ENCODE assay signal across 1 cellular context in the genomic region with DNA sequence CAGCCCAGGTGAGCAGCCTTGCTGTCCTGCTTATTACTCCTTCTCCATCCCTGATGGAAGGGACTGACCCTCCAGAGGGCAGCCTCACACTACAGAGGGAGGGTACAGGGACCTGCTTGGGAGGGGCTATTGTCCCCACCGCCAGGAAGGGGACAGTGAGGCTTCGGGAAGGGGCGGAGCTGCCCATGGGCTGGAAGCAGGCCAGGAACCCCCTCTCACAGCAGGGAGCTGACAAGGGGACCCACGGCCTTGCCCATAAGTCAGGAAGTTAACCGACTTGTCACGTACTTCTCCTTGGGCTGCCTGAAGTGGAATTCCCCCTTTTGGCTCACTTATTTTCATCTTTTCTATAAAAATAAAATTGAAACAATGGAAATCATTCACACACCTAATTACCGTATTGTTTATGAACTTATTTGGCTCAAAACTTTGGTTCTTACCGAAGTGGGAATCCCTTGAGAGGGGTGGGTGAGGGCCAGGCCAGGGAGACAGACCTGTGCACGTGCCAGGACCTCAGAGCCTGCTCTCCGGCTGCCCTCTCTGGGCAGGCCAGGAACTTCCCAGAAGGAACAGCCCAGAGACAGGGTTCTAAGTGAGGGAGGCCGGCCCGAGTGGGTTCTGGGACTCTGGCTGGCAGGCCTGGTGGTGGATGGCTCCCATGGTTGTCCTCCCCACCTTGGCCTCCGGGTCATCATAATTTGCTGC.
TF ChIP-seq lines count a peak whose summit lies in the region.

No MANE protein-coding gene starts in this region.

TF ChIP-seq in GM12878, 131 proteins besides CTCF, POLR2A, EP300 and RAD21 (continues in another document):
- TF ChIP-seq NR2F1 (conservative IDR thresholded peaks at IDR 0.05), result peak; percentile 86
- TF ChIP-seq TCF3 (IDR thresholded peaks at IDR 0.05; ENCODE audit: borderline replicate concordance, insufficient read depth, low read depth, low read length), result no peak
- no peak for TF ChIP-seq HCFC1 (IDR thresholded peaks at IDR 0.05; ENCODE audit: low read length)
- TF ChIP-seq YY1 (IDR thresholded peaks at IDR 0.05; ENCODE audit: low read depth, low read length), result 0 out of 2 replicates have a peak, but pooled peaks have one; percentile 26
- TF ChIP-seq MEF2A (IDR thresholded peaks at IDR 0.05; ENCODE audit: insufficient read depth, low read depth, low read length), result no peak
- TF ChIP-seq, protein P1, sequence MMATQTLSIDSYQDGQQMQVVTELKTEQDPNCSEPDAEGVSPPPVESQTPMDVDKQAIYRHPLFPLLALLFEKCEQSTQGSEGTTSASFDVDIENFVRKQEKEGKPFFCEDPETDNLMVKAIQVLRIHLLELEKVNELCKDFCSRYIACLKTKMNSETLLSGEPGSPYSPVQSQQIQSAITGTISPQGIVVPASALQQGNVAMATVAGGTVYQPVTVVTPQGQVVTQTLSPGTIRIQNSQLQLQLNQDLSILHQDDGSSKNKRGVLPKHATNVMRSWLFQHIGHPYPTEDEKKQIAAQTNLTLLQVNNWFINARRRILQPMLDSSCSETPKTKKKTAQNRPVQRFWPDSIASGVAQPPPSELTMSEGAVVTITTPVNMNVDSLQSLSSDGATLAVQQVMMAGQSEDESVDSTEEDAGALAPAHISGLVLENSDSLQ (IDR thresholded peaks at IDR 0.05), result no peak; the same call in 1 of the 2 replicates
- TF ChIP-seq, protein P2, sequence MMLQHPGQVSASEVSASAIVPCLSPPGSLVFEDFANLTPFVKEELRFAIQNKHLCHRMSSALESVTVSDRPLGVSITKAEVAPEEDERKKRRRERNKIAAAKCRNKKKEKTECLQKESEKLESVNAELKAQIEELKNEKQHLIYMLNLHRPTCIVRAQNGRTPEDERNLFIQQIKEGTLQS (IDR thresholded peaks at IDR 0.05; ENCODE audit: borderline replicate concordance, extremely low read depth, low read depth, low read length), result no peak
- TF ChIP-seq YBX1 (IDR thresholded peaks at IDR 0.05), result no peak
- TF ChIP-seq SIN3A (IDR thresholded peaks at IDR 0.05; ENCODE audit: low read depth, low read length), result no peak
- no peak for TF ChIP-seq JUND (IDR thresholded peaks at IDR 0.05; ENCODE audit: low read depth, low read length)
- TF ChIP-seq CHD1 (IDR thresholded peaks at IDR 0.05; ENCODE audit: low read depth, low read length), result no peak
- no peak for TF ChIP-seq TCF7 (IDR thresholded peaks at IDR 0.05; ENCODE audit: borderline replicate concordance)
- TF ChIP-seq, protein P3, sequence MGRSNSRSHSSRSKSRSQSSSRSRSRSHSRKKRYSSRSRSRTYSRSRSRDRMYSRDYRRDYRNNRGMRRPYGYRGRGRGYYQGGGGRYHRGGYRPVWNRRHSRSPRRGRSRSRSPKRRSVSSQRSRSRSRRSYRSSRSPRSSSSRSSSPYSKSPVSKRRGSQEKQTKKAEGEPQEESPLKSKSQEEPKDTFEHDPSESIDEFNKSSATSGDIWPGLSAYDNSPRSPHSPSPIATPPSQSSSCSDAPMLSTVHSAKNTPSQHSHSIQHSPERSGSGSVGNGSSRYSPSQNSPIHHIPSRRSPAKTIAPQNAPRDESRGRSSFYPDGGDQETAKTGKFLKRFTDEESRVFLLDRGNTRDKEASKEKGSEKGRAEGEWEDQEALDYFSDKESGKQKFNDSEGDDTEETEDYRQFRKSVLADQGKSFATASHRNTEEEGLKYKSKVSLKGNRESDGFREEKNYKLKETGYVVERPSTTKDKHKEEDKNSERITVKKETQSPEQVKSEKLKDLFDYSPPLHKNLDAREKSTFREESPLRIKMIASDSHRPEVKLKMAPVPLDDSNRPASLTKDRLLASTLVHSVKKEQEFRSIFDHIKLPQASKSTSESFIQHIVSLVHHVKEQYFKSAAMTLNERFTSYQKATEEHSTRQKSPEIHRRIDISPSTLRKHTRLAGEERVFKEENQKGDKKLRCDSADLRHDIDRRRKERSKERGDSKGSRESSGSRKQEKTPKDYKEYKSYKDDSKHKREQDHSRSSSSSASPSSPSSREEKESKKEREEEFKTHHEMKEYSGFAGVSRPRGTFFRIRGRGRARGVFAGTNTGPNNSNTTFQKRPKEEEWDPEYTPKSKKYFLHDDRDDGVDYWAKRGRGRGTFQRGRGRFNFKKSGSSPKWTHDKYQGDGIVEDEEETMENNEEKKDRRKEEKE (IDR thresholded peaks at IDR 0.05), result no peak
- TF ChIP-seq MYB (IDR thresholded peaks at IDR 0.05; ENCODE audit: borderline replicate concordance, low read depth, low read length), result no peak
- TF ChIP-seq, protein P4, sequence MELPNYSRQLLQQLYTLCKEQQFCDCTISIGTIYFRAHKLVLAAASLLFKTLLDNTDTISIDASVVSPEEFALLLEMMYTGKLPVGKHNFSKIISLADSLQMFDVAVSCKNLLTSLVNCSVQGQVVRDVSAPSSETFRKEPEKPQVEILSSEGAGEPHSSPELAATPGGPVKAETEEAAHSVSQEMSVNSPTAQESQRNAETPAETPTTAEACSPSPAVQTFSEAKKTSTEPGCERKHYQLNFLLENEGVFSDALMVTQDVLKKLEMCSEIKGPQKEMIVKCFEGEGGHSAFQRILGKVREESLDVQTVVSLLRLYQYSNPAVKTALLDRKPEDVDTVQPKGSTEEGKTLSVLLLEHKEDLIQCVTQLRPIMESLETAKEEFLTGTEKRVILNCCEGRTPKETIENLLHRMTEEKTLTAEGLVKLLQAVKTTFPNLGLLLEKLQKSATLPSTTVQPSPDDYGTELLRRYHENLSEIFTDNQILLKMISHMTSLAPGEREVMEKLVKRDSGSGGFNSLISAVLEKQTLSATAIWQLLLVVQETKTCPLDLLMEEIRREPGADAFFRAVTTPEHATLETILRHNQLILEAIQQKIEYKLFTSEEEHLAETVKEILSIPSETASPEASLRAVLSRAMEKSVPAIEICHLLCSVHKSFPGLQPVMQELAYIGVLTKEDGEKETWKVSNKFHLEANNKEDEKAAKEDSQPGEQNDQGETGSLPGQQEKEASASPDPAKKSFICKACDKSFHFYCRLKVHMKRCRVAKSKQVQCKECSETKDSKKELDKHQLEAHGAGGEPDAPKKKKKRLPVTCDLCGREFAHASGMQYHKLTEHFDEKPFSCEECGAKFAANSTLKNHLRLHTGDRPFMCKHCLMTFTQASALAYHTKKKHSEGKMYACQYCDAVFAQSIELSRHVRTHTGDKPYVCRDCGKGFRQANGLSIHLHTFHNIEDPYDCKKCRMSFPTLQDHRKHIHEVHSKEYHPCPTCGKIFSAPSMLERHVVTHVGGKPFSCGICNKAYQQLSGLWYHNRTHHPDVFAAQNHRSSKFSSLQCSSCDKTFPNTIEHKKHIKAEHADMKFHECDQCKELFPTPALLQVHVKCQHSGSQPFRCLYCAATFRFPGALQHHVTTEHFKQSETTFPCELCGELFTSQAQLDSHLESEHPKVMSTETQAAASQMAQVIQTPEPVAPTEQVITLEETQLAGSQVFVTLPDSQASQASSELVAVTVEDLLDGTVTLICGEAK (IDR thresholded peaks at IDR 0.05; ENCODE audit: borderline replicate concordance), result no peak
- TF ChIP-seq SMARCA5 (IDR thresholded peaks at IDR 0.05), result peak; percentile 87
- TF ChIP-seq RELA (IDR thresholded peaks at IDR 0.05; ENCODE audit: borderline replicate concordance, partially characterized antibody), result peak; percentile 36
- TF ChIP-seq BCL11A (IDR thresholded peaks at IDR 0.05; ENCODE audit: low read depth, low read length), result no peak
- TF ChIP-seq MEF2B (IDR thresholded peaks at IDR 0.05; ENCODE audit: partially characterized antibody, poor library complexity, severe bottlenecking), result peak; percentile 72
- TF ChIP-seq, protein P5, sequence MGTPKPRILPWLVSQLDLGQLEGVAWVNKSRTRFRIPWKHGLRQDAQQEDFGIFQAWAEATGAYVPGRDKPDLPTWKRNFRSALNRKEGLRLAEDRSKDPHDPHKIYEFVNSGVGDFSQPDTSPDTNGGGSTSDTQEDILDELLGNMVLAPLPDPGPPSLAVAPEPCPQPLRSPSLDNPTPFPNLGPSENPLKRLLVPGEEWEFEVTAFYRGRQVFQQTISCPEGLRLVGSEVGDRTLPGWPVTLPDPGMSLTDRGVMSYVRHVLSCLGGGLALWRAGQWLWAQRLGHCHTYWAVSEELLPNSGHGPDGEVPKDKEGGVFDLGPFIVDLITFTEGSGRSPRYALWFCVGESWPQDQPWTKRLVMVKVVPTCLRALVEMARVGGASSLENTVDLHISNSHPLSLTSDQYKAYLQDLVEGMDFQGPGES (IDR thresholded peaks at IDR 0.05), result no peak
- TF ChIP-seq IKZF1 (conservative IDR thresholded peaks at IDR 0.05), result peak; percentile 79
- TF ChIP-seq HDGF (IDR thresholded peaks at IDR 0.05), result no peak
- TF ChIP-seq TCF12 (IDR thresholded peaks at IDR 0.05; ENCODE audit: low read depth, low read length), result no peak
- TF ChIP-seq, protein P6, sequence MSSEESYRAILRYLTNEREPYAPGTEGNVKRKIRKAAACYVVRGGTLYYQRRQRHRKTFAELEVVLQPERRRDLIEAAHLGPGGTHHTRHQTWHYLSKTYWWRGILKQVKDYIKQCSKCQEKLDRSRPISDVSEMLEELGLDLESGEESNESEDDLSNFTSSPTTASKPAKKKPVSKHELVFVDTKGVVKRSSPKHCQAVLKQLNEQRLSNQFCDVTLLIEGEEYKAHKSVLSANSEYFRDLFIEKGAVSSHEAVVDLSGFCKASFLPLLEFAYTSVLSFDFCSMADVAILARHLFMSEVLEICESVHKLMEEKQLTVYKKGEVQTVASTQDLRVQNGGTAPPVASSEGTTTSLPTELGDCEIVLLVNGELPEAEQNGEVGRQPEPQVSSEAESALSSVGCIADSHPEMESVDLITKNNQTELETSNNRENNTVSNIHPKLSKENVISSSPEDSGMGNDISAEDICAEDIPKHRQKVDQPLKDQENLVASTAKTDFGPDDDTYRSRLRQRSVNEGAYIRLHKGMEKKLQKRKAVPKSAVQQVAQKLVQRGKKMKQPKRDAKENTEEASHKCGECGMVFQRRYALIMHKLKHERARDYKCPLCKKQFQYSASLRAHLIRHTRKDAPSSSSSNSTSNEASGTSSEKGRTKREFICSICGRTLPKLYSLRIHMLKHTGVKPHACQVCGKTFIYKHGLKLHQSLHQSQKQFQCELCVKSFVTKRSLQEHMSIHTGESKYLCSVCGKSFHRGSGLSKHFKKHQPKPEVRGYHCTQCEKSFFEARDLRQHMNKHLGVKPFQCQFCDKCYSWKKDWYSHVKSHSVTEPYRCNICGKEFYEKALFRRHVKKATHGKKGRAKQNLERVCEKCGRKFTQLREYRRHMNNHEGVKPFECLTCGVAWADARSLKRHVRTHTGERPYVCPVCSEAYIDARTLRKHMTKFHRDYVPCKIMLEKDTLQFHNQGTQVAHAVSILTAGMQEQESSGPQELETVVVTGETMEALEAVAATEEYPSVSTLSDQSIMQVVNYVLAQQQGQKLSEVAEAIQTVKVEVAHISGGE (CRISPR knock-in tag; IDR thresholded peaks at IDR 0.05), result no peak
- TF ChIP-seq LARP7 (IDR thresholded peaks at IDR 0.05), result no peak
- TF ChIP-seq, protein P7, sequence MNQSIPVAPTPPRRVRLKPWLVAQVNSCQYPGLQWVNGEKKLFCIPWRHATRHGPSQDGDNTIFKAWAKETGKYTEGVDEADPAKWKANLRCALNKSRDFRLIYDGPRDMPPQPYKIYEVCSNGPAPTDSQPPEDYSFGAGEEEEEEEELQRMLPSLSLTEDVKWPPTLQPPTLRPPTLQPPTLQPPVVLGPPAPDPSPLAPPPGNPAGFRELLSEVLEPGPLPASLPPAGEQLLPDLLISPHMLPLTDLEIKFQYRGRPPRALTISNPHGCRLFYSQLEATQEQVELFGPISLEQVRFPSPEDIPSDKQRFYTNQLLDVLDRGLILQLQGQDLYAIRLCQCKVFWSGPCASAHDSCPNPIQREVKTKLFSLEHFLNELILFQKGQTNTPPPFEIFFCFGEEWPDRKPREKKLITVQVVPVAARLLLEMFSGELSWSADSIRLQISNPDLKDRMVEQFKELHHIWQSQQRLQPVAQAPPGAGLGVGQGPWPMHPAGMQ (IDR thresholded peaks at IDR 0.05; ENCODE audit: borderline replicate concordance), result no peak
- TF ChIP-seq SUZ12 (IDR thresholded peaks at IDR 0.05; ENCODE audit: unreplicated experiment), result no peak
- TF ChIP-seq JUNB (IDR thresholded peaks at IDR 0.05), result no peak
- TF ChIP-seq, protein P8, sequence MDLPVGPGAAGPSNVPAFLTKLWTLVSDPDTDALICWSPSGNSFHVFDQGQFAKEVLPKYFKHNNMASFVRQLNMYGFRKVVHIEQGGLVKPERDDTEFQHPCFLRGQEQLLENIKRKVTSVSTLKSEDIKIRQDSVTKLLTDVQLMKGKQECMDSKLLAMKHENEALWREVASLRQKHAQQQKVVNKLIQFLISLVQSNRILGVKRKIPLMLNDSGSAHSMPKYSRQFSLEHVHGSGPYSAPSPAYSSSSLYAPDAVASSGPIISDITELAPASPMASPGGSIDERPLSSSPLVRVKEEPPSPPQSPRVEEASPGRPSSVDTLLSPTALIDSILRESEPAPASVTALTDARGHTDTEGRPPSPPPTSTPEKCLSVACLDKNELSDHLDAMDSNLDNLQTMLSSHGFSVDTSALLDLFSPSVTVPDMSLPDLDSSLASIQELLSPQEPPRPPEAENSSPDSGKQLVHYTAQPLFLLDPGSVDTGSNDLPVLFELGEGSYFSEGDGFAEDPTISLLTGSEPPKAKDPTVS (IDR thresholded peaks at IDR 0.05; ENCODE audit: low read depth, low read length), result no peak
- TF ChIP-seq ZNF384 (IDR thresholded peaks at IDR 0.05; ENCODE audit: borderline replicate concordance, low read depth, low read length), result no peak
- no peak for TF ChIP-seq FOXM1 (IDR thresholded peaks at IDR 0.05; ENCODE audit: low read depth, low read length)
- TF ChIP-seq POLR2AphosphoS5 (IDR thresholded peaks at IDR 0.05; ENCODE audit: low read length), result no peak
- TF ChIP-seq RCOR1 (conservative IDR thresholded peaks at IDR 0.05; ENCODE audit: low read depth, low read length), result no peak
- TF ChIP-seq ZNF274 (IDR thresholded peaks at IDR 0.05; ENCODE audit: insufficient read depth, insufficient read length), result no peak
- TF ChIP-seq, protein P9, sequence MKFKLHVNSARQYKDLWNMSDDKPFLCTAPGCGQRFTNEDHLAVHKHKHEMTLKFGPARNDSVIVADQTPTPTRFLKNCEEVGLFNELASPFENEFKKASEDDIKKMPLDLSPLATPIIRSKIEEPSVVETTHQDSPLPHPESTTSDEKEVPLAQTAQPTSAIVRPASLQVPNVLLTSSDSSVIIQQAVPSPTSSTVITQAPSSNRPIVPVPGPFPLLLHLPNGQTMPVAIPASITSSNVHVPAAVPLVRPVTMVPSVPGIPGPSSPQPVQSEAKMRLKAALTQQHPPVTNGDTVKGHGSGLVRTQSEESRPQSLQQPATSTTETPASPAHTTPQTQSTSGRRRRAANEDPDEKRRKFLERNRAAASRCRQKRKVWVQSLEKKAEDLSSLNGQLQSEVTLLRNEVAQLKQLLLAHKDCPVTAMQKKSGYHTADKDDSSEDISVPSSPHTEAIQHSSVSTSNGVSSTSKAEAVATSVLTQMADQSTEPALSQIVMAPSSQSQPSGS (IDR thresholded peaks at IDR 0.05; ENCODE audit: low read length), result no peak
- TF ChIP-seq EGR1 (IDR thresholded peaks at IDR 0.05; ENCODE audit: borderline replicate concordance in 1 of 2, low read depth in 2 of 2, low read length in 2 of 2), result no peak
- TF ChIP-seq BRCA1 (IDR thresholded peaks at IDR 0.05; ENCODE audit: low read depth, low read length), result no peak
- TF ChIP-seq TBL1XR1 (IDR thresholded peaks at IDR 0.05; ENCODE audit: low read depth, low read length), result no peak
- TF ChIP-seq ZBED1 (IDR thresholded peaks at IDR 0.05; ENCODE audit: borderline replicate concordance), result no peak
- TF ChIP-seq MXI1 (IDR thresholded peaks at IDR 0.05; ENCODE audit: low read depth, low read length), result no peak
- no peak for TF ChIP-seq SPI1 (IDR thresholded peaks at IDR 0.05; ENCODE audit: borderline replicate concordance, insufficient read depth, low read depth, low read length)
- TF ChIP-seq BMI1 (IDR thresholded peaks at IDR 0.05; ENCODE audit: borderline replicate concordance), result no peak
- TF ChIP-seq SIX5 (IDR thresholded peaks at IDR 0.05; ENCODE audit: low read depth, low read length, severe bottlenecking), result no peak
- no peak for TF ChIP-seq NR2C2 (IDR thresholded peaks at IDR 0.05; ENCODE audit: borderline replicate concordance, control insufficient read depth, insufficient read length, low read depth)
